Comparison of ENCODE assay signal across 1 cellular context in genomic region chr6:29014729-29015608, GRCh38.
TF ChIP-seq lines count a peak whose summit lies in the region.

No MANE protein-coding gene starts in this region.

TF ChIP-seq in HepG2, 621 proteins besides CTCF, POLR2A, EP300 and RAD21:
- peak; percentile 32; the same call in 1 of the 2 replicates for TF ChIP-seq ZNF687 (CRISPR knock-in tag; IDR thresholded peaks at IDR 0.05)
- peak; percentile 95 for TF ChIP-seq ZBTB33 (CRISPR knock-in tag; IDR thresholded peaks at IDR 0.05)
- TF ChIP-seq CBX5 (CRISPR knock-in tag; IDR thresholded peaks at IDR 0.05; ENCODE audit: borderline replicate concordance): no peak
TF ChIP-seq in HepG2: peak in this region for 2.
